ENCODE assay signal across 5 cellular contexts in the genomic region with DNA sequence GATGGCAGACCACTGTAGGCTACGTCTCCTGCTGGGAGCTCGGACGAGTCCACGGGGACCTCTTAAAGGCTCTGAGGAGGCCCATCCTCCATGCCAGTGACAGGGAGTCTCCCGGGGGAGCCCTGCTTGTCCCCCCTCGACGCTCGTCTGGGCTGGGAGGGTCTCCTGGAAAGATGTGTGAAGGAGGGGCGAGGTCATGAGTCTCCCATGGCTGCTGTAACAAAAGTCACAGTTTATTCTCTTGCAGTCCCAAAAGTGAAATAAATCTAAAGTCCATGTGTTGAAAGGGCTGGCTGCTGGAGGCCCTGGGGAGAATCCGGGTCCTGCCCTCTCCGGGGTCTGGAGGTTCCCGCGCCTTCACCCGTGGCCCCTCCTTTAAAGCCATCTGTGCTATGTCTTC.
"Had no signal": no experiment of that assay in that cellular context is flagged by ENCODE, and none has a peak within 500 bp of the region (broad histone marks: within the 10 kb centered on the region; RNA-seq: fewer than 3 reads in every experiment).

No MANE protein-coding gene starts in this region.

- H3K4me2 ChIP-seq: GM23338 had no signal

- DNase-seq: H7 had no signal

- ATAC-seq: GM23338, HCT116 had no signal

- H3K36me3 ChIP-seq: HAP-1 had no signal

- FAIRE-seq: HTR-8/SVneo had no signal

- H3K4me3 ChIP-seq: GM23338, HAP-1 had no signal

- H3K4me1 ChIP-seq: HAP-1 had no signal

- H2AFZ ChIP-seq: GM23338 had no signal

- H3K9me3 ChIP-seq: HAP-1 had no signal
